Comparison of ENCODE assay signal across 21 cellular contexts in genomic region chr19:8262431-8262830, GRCh38. TPM values are rescaled to one million over a fixed set of nuclear protein-coding genes. Genes with fewer than 3 reads are reported as not detected.
A peak's percentile ranks its signal among the peaks of the same experiment; 100 is the strongest.
DNase-seq lines count a peak whose midpoint lies in the region; ATAC-seq and TF ChIP-seq lines count a peak whose summit lies in the region.
"Had no signal": no experiment of that assay in that cellular context is flagged by ENCODE, and none has a peak within 500 bp of the region (broad histone marks: within the 10 kb centered on the region; RNA-seq: fewer than 3 reads in every experiment).

No MANE protein-coding gene starts in this region.

- DNase-seq in activated effector memory CD4-positive, alpha-beta T cell treated with anti-CD3 and anti-CD28 coated beads, Interleukin-2, amount 50 U/mL, for 16 hours, result peak; percentile 38
- DNase-seq in activated effector memory CD4-positive, alpha-beta T cell treated with Interleukin-2 at 50 U/mL for 16 hours, result no peak
- peak; percentile 15 to 37 for DNase-seq in left lung
- DNase-seq in sciatic nerve (ENCODE audit: low spot score), result peak; percentile 53
- peak; percentile 37 for DNase-seq in upper lobe of right lung
- DNase-seq in Karpas-422, result no peak
- DNase-seq in dedifferentiated amniotic fluid mesenchymal stem cell (ENCODE audit: extremely low spot score), result no peak
- DNase-seq: BE2C; CD4-positive, alpha-beta T cell; GF-D8; NCI-H1105 treated with DMSO at 0.1 percent for 48 hours; NCI-H1694 treated with DMSO at 0.1 percent for 48 hours; NCI-H2107; NCI-H510A; NCI-H748 treated with DMSO at 0.1 percent for 48 hours; NK-92 treated with Interleukin-12 subunit alpha and Interleukin-12 subunit beta, amount 100 ng/mL, for 24 hours had no signal

- no peak overlapping the region for H3K4me2 ChIP-seq in Karpas-422 (ENCODE audit: low read depth, low read length, poor library complexity, severe bottlenecking)
- H3K4me2 ChIP-seq: GM23338 had no signal

- no peaks in the 10 kb centered on the region for H3K79me2 ChIP-seq in Karpas-422 (ENCODE audit: low read length)

- intact Hi-C loops in left lung (cut with DNase I) (no loop called here), sciatic nerve (cut with DNase I) (no loop called here), upper lobe of right lung (cut with DNase I) (no loop called here)

- no peak overlapping the region for H3K9ac ChIP-seq in Karpas-422 (ENCODE audit: low read length)

- H3K4me3 ChIP-seq in left lung (no peak overlapping the region), upper lobe of right lung (no peak overlapping the region), Karpas-422 (ENCODE audit: low read length) (no peak overlapping the region)
- H3K4me3 ChIP-seq: GM23338, K562 had no signal

- H3K9me2 ChIP-seq in Karpas-422 (replicated peaks; ENCODE audit: insufficient read depth, low read length), result no peaks in the 10 kb centered on the region

- H2AFZ ChIP-seq in Karpas-422 (ENCODE audit: low read length), result no peak overlapping the region
- H2AFZ ChIP-seq: GM23338 had no signal

- H4K20me1 ChIP-seq in Karpas-422 (ENCODE audit: insufficient read depth, low read depth, low read length), result no peaks in the 10 kb centered on the region

- H3K27ac ChIP-seq in left lung, result no peak overlapping the region
- no peak overlapping the region for H3K27ac ChIP-seq in upper lobe of right lung
- no peak overlapping the region for H3K27ac ChIP-seq in Karpas-422 (ENCODE audit: low read length)

- TF ChIP-seq CTCF in left lung (IDR thresholded peaks at IDR 0.05), result no peak
- no peak for TF ChIP-seq CTCF in upper lobe of right lung (IDR thresholded peaks at IDR 0.05)

- ATAC-seq in left lung (no peak), sciatic nerve (no peak), upper lobe of right lung (no peak), GM19395 (IDR thresholded peaks at IDR 0.05; ENCODE audit: unreplicated experiment) (no peak)
- ATAC-seq: GM23338, HCT116, K562, Right ventricle myocardium inferior had no signal

- H3K27me3 ChIP-seq in left lung (peaks cover 0 to 7% of the 10 kb centered on the region in 2 donors), upper lobe of right lung (no peaks in the 10 kb centered on the region), Karpas-422 (ENCODE audit: low read length) (no peaks in the 10 kb centered on the region)
- H3K27me3 ChIP-seq: BE2C had no signal

- H3K36me3 ChIP-seq in left lung (peaks cover 0 to 17% of the 10 kb centered on the region in 2 donors), upper lobe of right lung (no peaks in the 10 kb centered on the region), Karpas-422 (ENCODE audit: insufficient read depth, low read length) (no peaks in the 10 kb centered on the region)
- H3K36me3 ChIP-seq: BE2C had no signal

- H3K9me3 ChIP-seq in left lung (no peaks in the 10 kb centered on the region), upper lobe of right lung (no peaks in the 10 kb centered on the region), Karpas-422 (ENCODE audit: low read length) (no peaks in the 10 kb centered on the region)
- H3K9me3 ChIP-seq: BE2C had no signal

- H3K4me1 ChIP-seq in left lung (no peaks in the 10 kb centered on the region), upper lobe of right lung (no peaks in the 10 kb centered on the region), Karpas-422 (ENCODE audit: low read length) (no peaks in the 10 kb centered on the region)
- H3K4me1 ChIP-seq: BE2C had no signal

RNA-seq across cellular contexts. Expression of gene CD320, which starts 45.7 kb away (rescaled TPM):
- 10 to 100 TPM; 44.1 to 58.3 TPM for total RNA-seq in left lung
- total RNA-seq in sciatic nerve, result 23.8 TPM
- total RNA-seq in upper lobe of right lung, result 49.4 TPM
- 16.0 and 29.4 TPM in 2 replicates for total RNA-seq in Karpas-422 (2014; rRNA removed; shearing (Covaris generic); ENCODE audit: low replicate concordance)

RNA-seq across cellular contexts. Expression of gene CERS4, which starts 53.3 kb away (rescaled TPM):
- total RNA-seq in left lung (10 to 100 TPM; 36.8 to 38.6 TPM), sciatic nerve (66.9 TPM), upper lobe of right lung (65.4 TPM)
- 66.3 and 105 TPM in 2 replicates for total RNA-seq in Karpas-422 (2014; rRNA removed; shearing (Covaris generic); ENCODE audit: low replicate concordance)

RNA-seq across cellular contexts. Expression of gene NDUFA7, which starts 58.7 kb away (rescaled TPM):
- total RNA-seq in left lung, result 10 to 100 TPM; 38.7 to 40.8 TPM
- 24.7 TPM for total RNA-seq in sciatic nerve
- 35.7 TPM for total RNA-seq in upper lobe of right lung
- 85.1 and 94.9 TPM in 2 replicates for total RNA-seq in Karpas-422 (2014; rRNA removed; shearing (Covaris generic); ENCODE audit: low replicate concordance)

RNA-seq across cellular contexts. Expression of gene RPS28, which starts 58.9 kb away (rescaled TPM):
- total RNA-seq in left lung (1,000 to 10,000 TPM; 1,595 to 1,630 TPM), sciatic nerve (893 TPM), upper lobe of right lung (1,645 TPM)
- total RNA-seq in Karpas-422 (2014; rRNA removed; shearing (Covaris generic); ENCODE audit: low replicate concordance), result 1,155 and 2,638 TPM in 2 replicates

Comparison
In these comparisons a context has a peak if more than half of its experiments do, and no peak if none do; other contexts are left out.
1. DNase-seq: peak in activated effector memory CD4-positive, alpha-beta T cell treated with anti-CD3 and anti-CD28 coated beads, Interleukin-2, amount 50 U/mL, for 16 hours (single experiment), left lung (2 of 2), sciatic nerve (single experiment) and upper lobe of right lung (single experiment); none in activated effector memory CD4-positive, alpha-beta T cell treated with Interleukin-2 at 50 U/mL for 16 hours (single experiment), Karpas-422 (single experiment) and dedifferentiated amniotic fluid mesenchymal stem cell (single experiment).